1 cellular context compared by ENCODE assay signal in the genomic region with DNA sequence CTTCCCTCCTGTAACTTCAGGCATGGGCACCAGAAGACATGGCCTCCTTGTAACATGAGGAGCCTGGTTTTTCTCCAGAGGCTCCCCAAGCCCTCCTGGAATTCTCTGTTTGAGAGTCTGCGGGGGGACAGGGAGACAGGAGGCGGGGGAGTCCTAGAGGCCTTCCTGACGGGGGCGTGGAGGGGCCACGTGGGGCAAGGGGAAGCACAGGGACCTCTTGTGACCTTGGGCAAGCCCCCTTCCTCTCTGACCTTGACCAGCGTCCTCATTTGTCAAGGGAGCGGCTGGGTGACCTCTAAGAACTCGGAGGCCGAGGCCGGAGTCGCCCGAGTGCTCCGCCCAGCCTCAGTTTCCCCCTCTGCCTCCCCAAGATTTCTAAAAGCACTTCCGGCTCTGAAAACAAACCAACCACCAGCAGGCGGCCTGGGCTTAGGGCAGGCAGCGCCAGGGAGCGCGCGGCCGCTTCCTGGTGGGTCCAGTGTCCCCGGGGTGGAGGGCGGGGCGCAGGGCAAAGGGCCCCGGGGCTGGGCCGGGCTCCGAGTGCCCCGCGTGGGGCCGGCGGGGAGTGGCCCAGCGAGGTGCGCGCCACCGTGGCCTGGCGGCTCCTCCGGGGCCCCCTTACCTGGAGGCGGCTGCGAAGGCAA.
TF ChIP-seq lines count a peak whose summit lies in the region.

No MANE protein-coding gene starts in this region.

TF ChIP-seq in HepG2, 621 proteins besides CTCF, POLR2A, EP300 and RAD21 (continued from another document and continues in another):
- TF ChIP-seq ZNF768 (CRISPR knock-in tag; IDR thresholded peaks at IDR 0.05) = 0 out of 2 replicates have a peak, but pooled peaks have one; percentile 9
- 0 out of 2 replicates have a peak, but pooled peaks have one; percentile 16 for TF ChIP-seq SRY (CRISPR knock-in tag; IDR thresholded peaks at IDR 0.05)
- TF ChIP-seq PHF8 (CRISPR knock-in tag; IDR thresholded peaks at IDR 0.05) = peak; percentile 62
- TF ChIP-seq JARID2 (CRISPR knock-in tag; IDR thresholded peaks at IDR 0.05; ENCODE audit: insufficient replicate concordance) = no peak
- TF ChIP-seq XRCC5 (optimal IDR thresholded peaks at IDR 0.05; ENCODE audit: low read length) = peak; percentile 56
- TF ChIP-seq TCF12 (IDR thresholded peaks at IDR 0.05) = no peak
- TF ChIP-seq TCF12 (CRISPR knock-in tag; IDR thresholded peaks at IDR 0.05) = peak; percentile 76; the same call in 1 of the 2 replicates
- TF ChIP-seq, protein P1, sequence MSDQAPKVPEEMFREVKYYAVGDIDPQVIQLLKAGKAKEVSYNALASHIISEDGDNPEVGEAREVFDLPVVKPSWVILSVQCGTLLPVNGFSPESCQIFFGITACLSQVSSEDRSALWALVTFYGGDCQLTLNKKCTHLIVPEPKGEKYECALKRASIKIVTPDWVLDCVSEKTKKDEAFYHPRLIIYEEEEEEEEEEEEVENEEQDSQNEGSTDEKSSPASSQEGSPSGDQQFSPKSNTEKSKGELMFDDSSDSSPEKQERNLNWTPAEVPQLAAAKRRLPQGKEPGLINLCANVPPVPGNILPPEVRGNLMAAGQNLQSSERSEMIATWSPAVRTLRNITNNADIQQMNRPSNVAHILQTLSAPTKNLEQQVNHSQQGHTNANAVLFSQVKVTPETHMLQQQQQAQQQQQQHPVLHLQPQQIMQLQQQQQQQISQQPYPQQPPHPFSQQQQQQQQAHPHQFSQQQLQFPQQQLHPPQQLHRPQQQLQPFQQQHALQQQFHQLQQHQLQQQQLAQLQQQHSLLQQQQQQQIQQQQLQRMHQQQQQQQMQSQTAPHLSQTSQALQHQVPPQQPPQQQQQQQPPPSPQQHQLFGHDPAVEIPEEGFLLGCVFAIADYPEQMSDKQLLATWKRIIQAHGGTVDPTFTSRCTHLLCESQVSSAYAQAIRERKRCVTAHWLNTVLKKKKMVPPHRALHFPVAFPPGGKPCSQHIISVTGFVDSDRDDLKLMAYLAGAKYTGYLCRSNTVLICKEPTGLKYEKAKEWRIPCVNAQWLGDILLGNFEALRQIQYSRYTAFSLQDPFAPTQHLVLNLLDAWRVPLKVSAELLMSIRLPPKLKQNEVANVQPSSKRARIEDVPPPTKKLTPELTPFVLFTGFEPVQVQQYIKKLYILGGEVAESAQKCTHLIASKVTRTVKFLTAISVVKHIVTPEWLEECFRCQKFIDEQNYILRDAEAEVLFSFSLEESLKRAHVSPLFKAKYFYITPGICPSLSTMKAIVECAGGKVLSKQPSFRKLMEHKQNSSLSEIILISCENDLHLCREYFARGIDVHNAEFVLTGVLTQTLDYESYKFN (CRISPR knock-in tag; conservative IDR thresholded peaks at IDR 0.05) = 0 out of 2 replicates have a peak, but pooled peaks have one; percentile 13
- peak; percentile 31 for TF ChIP-seq HNRNPLL (IDR thresholded peaks at IDR 0.05; ENCODE audit: low read depth, low read length, poor library complexity, severe bottlenecking)
- no peak for TF ChIP-seq ZNF777 (CRISPR knock-in tag; IDR thresholded peaks at IDR 0.05)
- TF ChIP-seq TAF1 (CRISPR knock-in tag; IDR thresholded peaks at IDR 0.05) = no peak
- peak; percentile 81 for TF ChIP-seq POLR2G (IDR thresholded peaks at IDR 0.05; ENCODE audit: low read depth, low read length)
- 0 out of 2 replicates have a peak, but pooled peaks have one; percentile 20 for TF ChIP-seq ZKSCAN1 (IDR thresholded peaks at IDR 0.05; ENCODE audit: low read length)
- no peak for TF ChIP-seq MBNL3 (CRISPR knock-in tag; conservative IDR thresholded peaks at IDR 0.05)
- TF ChIP-seq ZNF740 (CRISPR knock-in tag; IDR thresholded peaks at IDR 0.05) = no peak
- no peak for TF ChIP-seq SOX5 (CRISPR knock-in tag; IDR thresholded peaks at IDR 0.05; ENCODE audit: borderline replicate concordance)
- TF ChIP-seq ZSCAN20 (CRISPR knock-in tag; IDR thresholded peaks at IDR 0.05; ENCODE audit: borderline replicate concordance) = 0 out of 2 replicates have a peak, but pooled peaks have one; percentile 27
- TF ChIP-seq ZFY (CRISPR knock-in tag; IDR thresholded peaks at IDR 0.05) = peak; percentile 69
- TF ChIP-seq ZMYM4 (CRISPR knock-in tag; IDR thresholded peaks at IDR 0.05) = peak; percentile 35; the same call in 1 of the 2 replicates
- TF ChIP-seq EEA1 (CRISPR knock-in tag; IDR thresholded peaks at IDR 0.05; ENCODE audit: borderline replicate concordance) = no peak
- TF ChIP-seq PRMT3 (CRISPR knock-in tag; IDR thresholded peaks at IDR 0.05; ENCODE audit: borderline replicate concordance, low read depth) = 0 out of 2 replicates have a peak, but pooled peaks have one; percentile 42
- TF ChIP-seq ZNF251 (CRISPR knock-in tag; IDR thresholded peaks at IDR 0.05) = no peak
- 0 out of 2 replicates have a peak, but pooled peaks have one; percentile 14 for TF ChIP-seq ZNF773 (CRISPR knock-in tag; IDR thresholded peaks at IDR 0.05; ENCODE audit: borderline replicate concordance)
- TF ChIP-seq GZF1 (CRISPR knock-in tag; IDR thresholded peaks at IDR 0.05) = no peak
- 0 out of 2 replicates have a peak, but pooled peaks have one; percentile 31 for TF ChIP-seq MED1 (CRISPR knock-in tag; IDR thresholded peaks at IDR 0.05)
- TF ChIP-seq HNRNPL (IDR thresholded peaks at IDR 0.05; ENCODE audit: low read depth, low read length) = 0 out of 2 replicates have a peak, but pooled peaks have one; percentile 41
- peak; percentile 67; the same call in 1 of the 2 replicates for TF ChIP-seq MYC (CRISPR knock-in tag; IDR thresholded peaks at IDR 0.05; ENCODE audit: borderline replicate concordance)
- TF ChIP-seq ZNF451 (CRISPR knock-in tag; IDR thresholded peaks at IDR 0.05) = no peak; the same call in 1 of the 2 replicates
- 0 out of 2 replicates have a peak, but pooled peaks have one; percentile 27 for TF ChIP-seq ZNF558 (CRISPR knock-in tag; IDR thresholded peaks at IDR 0.05; ENCODE audit: borderline replicate concordance)
- TF ChIP-seq ETV5 (CRISPR knock-in tag; IDR thresholded peaks at IDR 0.05; ENCODE audit: borderline replicate concordance) = peak; percentile 42; the same call in 1 of the 2 replicates
- TF ChIP-seq THYN1 (CRISPR knock-in tag; IDR thresholded peaks at IDR 0.05; ENCODE audit: borderline replicate concordance, low read depth) = no peak
- peak; percentile 51; the same call in 1 of the 2 replicates for TF ChIP-seq SAP130 (CRISPR knock-in tag; IDR thresholded peaks at IDR 0.05; ENCODE audit: low read depth)
- no peak for TF ChIP-seq ZNF414 (CRISPR knock-in tag; IDR thresholded peaks at IDR 0.05)
- TF ChIP-seq, protein P2, sequence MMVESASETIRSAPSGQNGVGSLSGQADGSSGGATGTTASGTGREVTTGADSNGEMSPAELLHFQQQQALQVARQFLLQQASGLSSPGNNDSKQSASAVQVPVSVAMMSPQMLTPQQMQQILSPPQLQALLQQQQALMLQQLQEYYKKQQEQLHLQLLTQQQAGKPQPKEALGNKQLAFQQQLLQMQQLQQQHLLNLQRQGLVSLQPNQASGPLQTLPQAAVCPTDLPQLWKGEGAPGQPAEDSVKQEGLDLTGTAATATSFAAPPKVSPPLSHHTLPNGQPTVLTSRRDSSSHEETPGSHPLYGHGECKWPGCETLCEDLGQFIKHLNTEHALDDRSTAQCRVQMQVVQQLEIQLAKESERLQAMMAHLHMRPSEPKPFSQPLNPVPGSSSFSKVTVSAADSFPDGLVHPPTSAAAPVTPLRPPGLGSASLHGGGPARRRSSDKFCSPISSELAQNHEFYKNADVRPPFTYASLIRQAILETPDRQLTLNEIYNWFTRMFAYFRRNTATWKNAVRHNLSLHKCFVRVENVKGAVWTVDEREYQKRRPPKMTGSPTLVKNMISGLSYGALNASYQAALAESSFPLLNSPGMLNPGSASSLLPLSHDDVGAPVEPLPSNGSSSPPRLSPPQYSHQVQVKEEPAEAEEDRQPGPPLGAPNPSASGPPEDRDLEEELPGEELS (CRISPR knock-in tag; IDR thresholded peaks at IDR 0.05) = peak; percentile 27; the same call in 1 of the 2 replicates
- TF ChIP-seq STAG1 (CRISPR knock-in tag; IDR thresholded peaks at IDR 0.05) = peak; percentile 18; the same call in 1 of the 2 replicates
- TF ChIP-seq ETV6 (CRISPR knock-in tag; conservative IDR thresholded peaks at IDR 0.05) = 0 out of 2 replicates have a peak, but pooled peaks have one; percentile 19
- no peak for TF ChIP-seq GATA4 (IDR thresholded peaks at IDR 0.05; ENCODE audit: borderline replicate concordance, low read depth)
- no peak for TF ChIP-seq ZNF484 (CRISPR knock-in tag; IDR thresholded peaks at IDR 0.05; ENCODE audit: borderline replicate concordance, low read depth)
- TF ChIP-seq ELF3 (CRISPR knock-in tag; IDR thresholded peaks at IDR 0.05) = peak; percentile 87
- peak; percentile 41 for TF ChIP-seq MED8 (CRISPR knock-in tag; IDR thresholded peaks at IDR 0.05; ENCODE audit: insufficient replicate concordance)
- 0 out of 2 replicates have a peak, but pooled peaks have one; percentile 10 for TF ChIP-seq ZNF431 (CRISPR knock-in tag; IDR thresholded peaks at IDR 0.05; ENCODE audit: borderline replicate concordance, low read depth)
- TF ChIP-seq NR2F2 (IDR thresholded peaks at IDR 0.05; ENCODE audit: borderline replicate concordance, low read depth) = peak; percentile 16; the same call in 1 of the 2 replicates
- TF ChIP-seq ELF1 (CRISPR knock-in tag; IDR thresholded peaks at IDR 0.05) = peak; percentile 84
- TF ChIP-seq, protein P3, sequence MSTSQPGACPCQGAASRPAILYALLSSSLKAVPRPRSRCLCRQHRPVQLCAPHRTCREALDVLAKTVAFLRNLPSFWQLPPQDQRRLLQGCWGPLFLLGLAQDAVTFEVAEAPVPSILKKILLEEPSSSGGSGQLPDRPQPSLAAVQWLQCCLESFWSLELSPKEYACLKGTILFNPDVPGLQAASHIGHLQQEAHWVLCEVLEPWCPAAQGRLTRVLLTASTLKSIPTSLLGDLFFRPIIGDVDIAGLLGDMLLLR (CRISPR knock-in tag; IDR thresholded peaks at IDR 0.05) = 0 out of 2 replicates have a peak, but pooled peaks have one; percentile 50
- 0 out of 4 replicates have a peak, but pooled peaks of 1 of the 2 experiments have one; percentile 21 for TF ChIP-seq NR2F1 (CRISPR knock-in tag; IDR thresholded peaks at IDR 0.05)
- TF ChIP-seq SIN3A (IDR thresholded peaks at IDR 0.05; ENCODE audit: borderline replicate concordance, low read depth, low read length) = peak; percentile 56; the same call in 1 of the 2 replicates
- no peak for TF ChIP-seq PPARG (CRISPR knock-in tag; conservative IDR thresholded peaks at IDR 0.05)
- TF ChIP-seq YEATS4 (CRISPR knock-in tag; IDR thresholded peaks at IDR 0.05; ENCODE audit: borderline replicate concordance) = peak; percentile 45; the same call in 1 of the 2 replicates
- TF ChIP-seq, protein P4, sequence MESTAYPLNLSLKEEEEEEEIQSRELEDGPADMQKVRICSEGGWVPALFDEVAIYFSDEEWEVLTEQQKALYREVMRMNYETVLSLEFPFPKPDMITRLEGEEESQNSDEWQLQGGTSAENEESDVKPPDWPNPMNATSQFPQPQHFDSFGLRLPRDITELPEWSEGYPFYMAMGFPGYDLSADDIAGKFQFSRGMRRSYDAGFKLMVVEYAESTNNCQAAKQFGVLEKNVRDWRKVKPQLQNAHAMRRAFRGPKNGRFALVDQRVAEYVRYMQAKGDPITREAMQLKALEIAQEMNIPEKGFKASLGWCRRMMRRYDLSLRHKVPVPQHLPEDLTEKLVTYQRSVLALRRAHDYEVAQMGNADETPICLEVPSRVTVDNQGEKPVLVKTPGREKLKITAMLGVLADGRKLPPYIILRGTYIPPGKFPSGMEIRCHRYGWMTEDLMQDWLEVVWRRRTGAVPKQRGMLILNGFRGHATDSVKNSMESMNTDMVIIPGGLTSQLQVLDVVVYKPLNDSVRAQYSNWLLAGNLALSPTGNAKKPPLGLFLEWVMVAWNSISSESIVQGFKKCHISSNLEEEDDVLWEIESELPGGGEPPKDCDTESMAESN (CRISPR knock-in tag; conservative IDR thresholded peaks at IDR 0.05) = no peak
- TF ChIP-seq HNF4G (IDR thresholded peaks at IDR 0.05; ENCODE audit: borderline replicate concordance, low read depth, low read length) = 0 out of 2 replicates have a peak, but pooled peaks have one; percentile 53
- 0 out of 2 replicates have a peak, but pooled peaks have one; percentile 5 for TF ChIP-seq HNF4G (CRISPR knock-in tag; IDR thresholded peaks at IDR 0.05; ENCODE audit: borderline replicate concordance, low read depth)
- peak; percentile 59 for TF ChIP-seq PHF21A (CRISPR knock-in tag; IDR thresholded peaks at IDR 0.05)
- no peak for TF ChIP-seq ZZZ3 (CRISPR knock-in tag; IDR thresholded peaks at IDR 0.05; ENCODE audit: borderline replicate concordance)
- TF ChIP-seq ISL2 (CRISPR knock-in tag; IDR thresholded peaks at IDR 0.05) = 0 out of 2 replicates have a peak, but pooled peaks have one; percentile 22
- TF ChIP-seq, protein P5, sequence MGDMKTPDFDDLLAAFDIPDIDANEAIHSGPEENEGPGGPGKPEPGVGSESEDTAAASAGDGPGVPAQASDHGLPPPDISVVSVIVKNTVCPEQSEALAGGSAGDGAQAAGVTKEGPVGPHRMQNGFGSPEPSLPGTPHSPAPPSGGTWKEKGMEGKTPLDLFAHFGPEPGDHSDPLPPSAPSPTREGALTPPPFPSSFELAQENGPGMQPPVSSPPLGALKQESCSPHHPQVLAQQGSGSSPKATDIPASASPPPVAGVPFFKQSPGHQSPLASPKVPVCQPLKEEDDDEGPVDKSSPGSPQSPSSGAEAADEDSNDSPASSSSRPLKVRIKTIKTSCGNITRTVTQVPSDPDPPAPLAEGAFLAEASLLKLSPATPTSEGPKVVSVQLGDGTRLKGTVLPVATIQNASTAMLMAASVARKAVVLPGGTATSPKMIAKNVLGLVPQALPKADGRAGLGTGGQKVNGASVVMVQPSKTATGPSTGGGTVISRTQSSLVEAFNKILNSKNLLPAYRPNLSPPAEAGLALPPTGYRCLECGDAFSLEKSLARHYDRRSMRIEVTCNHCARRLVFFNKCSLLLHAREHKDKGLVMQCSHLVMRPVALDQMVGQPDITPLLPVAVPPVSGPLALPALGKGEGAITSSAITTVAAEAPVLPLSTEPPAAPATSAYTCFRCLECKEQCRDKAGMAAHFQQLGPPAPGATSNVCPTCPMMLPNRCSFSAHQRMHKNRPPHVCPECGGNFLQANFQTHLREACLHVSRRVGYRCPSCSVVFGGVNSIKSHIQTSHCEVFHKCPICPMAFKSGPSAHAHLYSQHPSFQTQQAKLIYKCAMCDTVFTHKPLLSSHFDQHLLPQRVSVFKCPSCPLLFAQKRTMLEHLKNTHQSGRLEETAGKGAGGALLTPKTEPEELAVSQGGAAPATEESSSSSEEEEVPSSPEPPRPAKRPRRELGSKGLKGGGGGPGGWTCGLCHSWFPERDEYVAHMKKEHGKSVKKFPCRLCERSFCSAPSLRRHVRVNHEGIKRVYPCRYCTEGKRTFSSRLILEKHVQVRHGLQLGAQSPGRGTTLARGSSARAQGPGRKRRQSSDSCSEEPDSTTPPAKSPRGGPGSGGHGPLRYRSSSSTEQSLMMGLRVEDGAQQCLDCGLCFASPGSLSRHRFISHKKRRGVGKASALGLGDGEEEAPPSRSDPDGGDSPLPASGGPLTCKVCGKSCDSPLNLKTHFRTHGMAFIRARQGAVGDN (CRISPR knock-in tag; IDR thresholded peaks at IDR 0.05) = peak; percentile 71
- TF ChIP-seq HOXA3 (CRISPR knock-in tag; IDR thresholded peaks at IDR 0.05) = 0 out of 2 replicates have a peak, but pooled peaks have one; percentile 19
